Comparison of ENCODE assay signal across 14 cellular contexts in genomic region chr11:33557201-33557600, GRCh38.
DNase-seq lines count a peak whose midpoint lies in the region; ATAC-seq and TF ChIP-seq lines count a peak whose summit lies in the region.
"Had no signal": no experiment of that assay in that cellular context is flagged by ENCODE, and none has a peak within 500 bp of the region (broad histone marks: within the 10 kb centered on the region; RNA-seq: fewer than 3 reads in every experiment).

No MANE protein-coding gene starts in this region.

- H3K4me1 ChIP-seq in GM23338 (ENCODE audit: insufficient read depth) = 0 out of 2 replicates have a peak, but pooled peaks cover 3% of the 10 kb centered on the region
- H3K4me1 ChIP-seq in trophoblast cell (ENCODE audit: control insufficient read depth in 1 of 2, insufficient read depth in 2 of 2, low read length in 2 of 2) = peaks cover 9 to 13% of the 10 kb centered on the region in 2 experiments
- H3K4me1 ChIP-seq in prostate gland (replicated peaks) = no peaks in the 10 kb centered on the region

- in situ Hi-C loops in SK-MEL-5 (cut with HindIII; ENCODE audit: low pct_unique_long_range_greater_than_20kb, low sequenced_read_pairs) = no loop called here

- WGBS in trophoblast cell (ENCODE audit: extremely low coverage, insufficient coverage, insufficient read length) = no CpG with 5 or more reads among the region's 1 CpG
- WGBS in prostate gland = 18% methylated on average over 1 of the region's 1 CpG

- no peaks in the 10 kb centered on the region for H4K20me1 ChIP-seq in GM23338 (replicated peaks; ENCODE audit: insufficient read depth)

- ATAC-seq in GM23338 (no peak), GM21786 (IDR thresholded peaks at IDR 0.05; ENCODE audit: unreplicated experiment) (no peak)
- ATAC-seq: CD8-positive, alpha-beta T cell; stimulated activated naive CD8-positive, alpha-beta T cell treated with anti-CD3 and anti-CD28 coated beads, Interleukin-15, Interleukin-2, amounts not matched to agents 100 U/mL and 50 U/mL, for 24 hours had no signal

- intact Hi-C loops in prostate gland (cut with DNase I) = no loop called here

- peak overlapping the region; percentile 52 for H2BK120ac ChIP-seq in trophoblast cell (ENCODE audit: insufficient read depth, low read length, poor library complexity)

- H3K14ac ChIP-seq in trophoblast cell (ENCODE audit: low read length) = no peak overlapping the region

- no peak overlapping the region for H2AFZ ChIP-seq in GM23338
- no peak overlapping the region for H2AFZ ChIP-seq in trophoblast cell (ENCODE audit: insufficient read depth, low read length, poor library complexity)

- no peaks in the 10 kb centered on the region for H3K9me3 Mint-ChIP-seq in GM23338
- H3K9me3 Mint-ChIP-seq: CD8-positive, alpha-beta T cell had no signal

- no peak overlapping the region for H3K27ac Mint-ChIP-seq in GM23338
- H3K27ac Mint-ChIP-seq: CD8-positive, alpha-beta T cell had no signal

- no peaks in the 10 kb centered on the region for H3K36me3 Mint-ChIP-seq in GM23338 (ENCODE audit: low read depth)
- H3K36me3 Mint-ChIP-seq: CD8-positive, alpha-beta T cell had no signal

- H3K9me2 ChIP-seq in GM23338 (ENCODE audit: insufficient read depth) = no peaks in the 10 kb centered on the region

- H3K4me3 Mint-ChIP-seq in GM23338 = no peak overlapping the region
- H3K4me3 Mint-ChIP-seq: CD8-positive, alpha-beta T cell had no signal

- H3K4me1 Mint-ChIP-seq in GM23338 = peaks cover 6% of the 10 kb centered on the region; the same call in 2 of the 3 replicates

- H2AK5ac ChIP-seq in trophoblast cell (ENCODE audit: low read length) = no peak overlapping the region

- H4K91ac ChIP-seq in trophoblast cell (ENCODE audit: low read depth, low read length) = peak overlapping the region; percentile 91

- no peak overlapping the region for H3K4me2 ChIP-seq in GM23338
- H3K4me2 ChIP-seq in trophoblast cell (ENCODE audit: low read length) = peak overlapping the region; percentile 44

- no peaks in the 10 kb centered on the region for H3K36me3 ChIP-seq in GM23338 (ENCODE audit: insufficient read depth)
- no peaks in the 10 kb centered on the region for H3K36me3 ChIP-seq in trophoblast cell (ENCODE audit: control insufficient read depth in 1 of 2, insufficient read depth in 2 of 2, low read length in 2 of 2)
- H3K36me3 ChIP-seq in prostate gland = no peaks in the 10 kb centered on the region

- DNase-seq in GM23338 (ENCODE audit: low spot score) (peak; percentile 33), SK-MEL-5 (ENCODE audit: low read depth, low spot score) (peak; percentile 65), epithelial cell of prostate (ENCODE audit: low read depth, low spot score) (peak; percentile 44), trophoblast cell (peak; percentile 24 to 93), GM20000 (ENCODE audit: low spot score) (no peak), globus pallidus (ENCODE audit: low spot score) (no peak), prostate gland (ENCODE audit: low spot score) (no peak)
- DNase-seq: activated CD8-positive, alpha-beta memory T cell treated with anti-CD3 and anti-CD28 coated beads, Interleukin-2, amount 50 U/mL, for 4 hours; activated naive CD4-positive, alpha-beta T cell treated with anti-CD3 and anti-CD28 coated beads, Interleukin-2, amount 50 U/mL, for 16 hours; CD8-positive, alpha-beta T cell; NCI-H82; SIG-M5; stimulated activated naive CD8-positive, alpha-beta T cell treated with anti-CD3 and anti-CD28 coated beads, Interleukin-15, Interleukin-2, amounts not matched to agents 100 U/mL and 50 U/mL, for 24 hours had no signal

- no peaks in the 10 kb centered on the region for H3F3A ChIP-seq in GM23338 (replicated peaks; ENCODE audit: low read depth)

- no peak overlapping the region for H3K23ac ChIP-seq in trophoblast cell (ENCODE audit: low read length)

- H3K27ac ChIP-seq in GM23338 (ENCODE audit: low read depth) = no peak overlapping the region; the same call in 1 of the 2 replicates
- H3K27ac ChIP-seq in epithelial cell of prostate = peak overlapping the region; percentile 69
- H3K27ac ChIP-seq in trophoblast cell (ENCODE audit: low read depth, low read length) = peak overlapping the region; percentile 66
- H3K27ac ChIP-seq in prostate gland = no peak overlapping the region

- H3K9me3 ChIP-seq in trophoblast cell (ENCODE audit: insufficient read depth, low read depth, low read length) (no peaks in the 10 kb centered on the region), prostate gland (no peaks in the 10 kb centered on the region)

- no peaks in the 10 kb centered on the region for H3K27me3 Mint-ChIP-seq in GM23338 (ENCODE audit: insufficient read depth, low read depth, poor library complexity)

- H2BK5ac ChIP-seq in trophoblast cell (ENCODE audit: low read depth, low read length, poor library complexity) = peak overlapping the region; percentile 50

- no peak overlapping the region for H3K9ac ChIP-seq in trophoblast cell (ENCODE audit: low read length)

- H3K4ac ChIP-seq in trophoblast cell (ENCODE audit: low read depth, low read length) = no peak overlapping the region

- peak overlapping the region; percentile 41 for H3K18ac ChIP-seq in trophoblast cell (ENCODE audit: low read length)

- H3K4me3 ChIP-seq in GM23338 (no peak overlapping the region), trophoblast cell (ENCODE audit: low read depth, low read length) (no peak overlapping the region), prostate gland (no peak overlapping the region)

- TF ChIP-seq CTCF in GM23338 (conservative IDR thresholded peaks at IDR 0.05; ENCODE audit: low read depth in 2 of 2) (no peak), GM20000 (IDR thresholded peaks at IDR 0.05; ENCODE audit: extremely low read depth, missing control alignments) (no peak), prostate gland (IDR thresholded peaks at IDR 0.05) (no peak)

- H3K79me1 ChIP-seq in trophoblast cell (ENCODE audit: low read length) = peaks cover 10% of the 10 kb centered on the region

- H4K12ac ChIP-seq in trophoblast cell (ENCODE audit: low read depth, low read length) = no peak overlapping the region

- H3K27me3 ChIP-seq in GM23338 (ENCODE audit: insufficient read depth) = no peaks in the 10 kb centered on the region
- no peaks in the 10 kb centered on the region for H3K27me3 ChIP-seq in trophoblast cell (ENCODE audit: insufficient read depth, low read length)
- no peaks in the 10 kb centered on the region for H3K27me3 ChIP-seq in prostate gland (replicated peaks; ENCODE audit: insufficient read depth)

- no peak for TF ChIP-seq POLR2A in prostate gland (IDR thresholded peaks at IDR 0.05)

- peak overlapping the region; percentile 67 for H2BK12ac ChIP-seq in trophoblast cell (ENCODE audit: low read length)

- no peak overlapping the region for H4K8ac ChIP-seq in trophoblast cell (ENCODE audit: low read depth, low read length)

- H3K79me2 ChIP-seq in GM23338 (replicated peaks; ENCODE audit: insufficient read depth) (no peaks in the 10 kb centered on the region), trophoblast cell (ENCODE audit: control insufficient read depth, insufficient read depth, low read length, poor library complexity) (peaks cover 2% of the 10 kb centered on the region)

TF ChIP-seq in GM23338, 12 proteins besides CTCF, POLR2A, EP300 and RAD21 (continues in another document):
- TF ChIP-seq NANOG (IDR thresholded peaks at IDR 0.05; ENCODE audit: borderline replicate concordance) = no peak
- TF ChIP-seq EZH2phosphoT487 (IDR thresholded peaks at IDR 0.05; ENCODE audit: unreplicated experiment) = no peak
- TF ChIP-seq STAT1 (IDR thresholded peaks at IDR 0.05; ENCODE audit: unreplicated experiment) = no peak
- TF ChIP-seq ZNF331 (CRISPR knock-in tag; IDR thresholded peaks at IDR 0.05; ENCODE audit: low read depth) = no peak
- TF ChIP-seq EZH2 (IDR thresholded peaks at IDR 0.05; ENCODE audit: low read depth, unreplicated experiment) = no peak
- TF ChIP-seq ZNF114 (CRISPR knock-in tag; IDR thresholded peaks at IDR 0.05) = no peak

Comparison
In these comparisons a context has a peak if more than half of its experiments do, and no peak if none do; other contexts are left out.
1. DNase-seq: peak in GM23338 (single experiment), SK-MEL-5 (single experiment), epithelial cell of prostate (single experiment) and trophoblast cell (2 of 2); none in GM20000 (single experiment), globus pallidus (single experiment) and prostate gland (single experiment).
2. H3K27ac ChIP-seq: peak in epithelial cell of prostate (single experiment) and trophoblast cell (single experiment); none in GM23338 (single experiment) and prostate gland (0 of 2).